14 cellular contexts compared by ENCODE assay signal in the genomic region with DNA sequence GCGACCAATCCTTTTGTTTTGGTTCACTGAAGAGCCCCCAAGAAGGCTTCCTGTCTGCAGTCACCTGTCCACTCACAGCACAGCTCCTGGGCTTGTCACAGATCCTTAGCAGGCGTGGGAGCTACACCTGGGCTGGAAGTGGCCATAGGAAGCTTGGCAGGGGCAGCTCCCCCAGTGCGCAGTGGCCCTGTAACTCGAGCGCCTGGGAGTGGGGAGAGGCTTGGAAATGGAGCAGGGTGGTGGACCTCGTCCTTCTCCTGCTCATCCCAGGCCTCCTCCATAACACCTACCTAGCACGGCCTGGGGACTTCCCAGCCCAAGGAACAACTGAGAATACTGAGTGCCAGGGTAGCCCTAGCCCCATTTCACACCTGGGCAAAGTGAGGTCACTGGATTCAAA. TPM values are rescaled to one million over a fixed set of nuclear protein-coding genes. Genes with fewer than 3 reads are reported as not detected.
DNase-seq lines count a peak whose midpoint lies in the region; ATAC-seq, FAIRE-seq and TF ChIP-seq lines count a peak whose summit lies in the region.
"Had no signal": no experiment of that assay in that cellular context is flagged by ENCODE, and none has a peak within 500 bp of the region (broad histone marks: within the 10 kb centered on the region; RNA-seq: fewer than 3 reads in every experiment).

No MANE protein-coding gene starts in this region.

- BruUV-seq in K562 (replicated peaks; lab: Mats Ljungman, UMichigan), result no TSS peak

- peak; percentile 53 for DNase-seq in right atrium auricular region (ENCODE audit: low spot score)
- DNase-seq in cardiac septum (ENCODE audit: low spot score), result no peak
- no peak for DNase-seq in K562 (ENCODE audit: extremely low read depth in 1 of 4, low spot score in 3 of 4)
- no peak for DNase-seq in lower lobe of right lung
- DNase-seq in colonic mucosa, result no peak
- DNase-seq in EL, result no peak
- DNase-seq in NCI-H1105 (lab: John Stamatoyannopoulos, UW), result no peak
- DNase-seq: SIG-M5 had no signal

- H3K27me3 ChIP-seq in right atrium auricular region (no peaks in the 10 kb centered on the region), K562 (ENCODE audit: control insufficient read depth in 2 of 2, insufficient read depth in 2 of 2, low read length in 2 of 2) (peaks cover 22 to 34% of the 10 kb centered on the region in 2 experiments), lower lobe of right lung (ENCODE audit: low read depth) (no peaks in the 10 kb centered on the region), colonic mucosa (no peaks in the 10 kb centered on the region)

- POLR2A ChIA-PET in K562 (lab: Yijun Ruan, JAX), result interaction anchor here (0.6 to 1.7 kb wide), 5 partner anchors 10 to 85 kb away, joined by 3 to 5 read pairs (median 4); no protein-coding TSS in a partner anchor

- peaks cover 3% of the 10 kb centered on the region; the same call in 1 of the 2 replicates for H4K20me1 ChIP-seq in K562 (replicated peaks; ENCODE audit: control insufficient read depth, insufficient read depth, low read length)

- no peak overlapping the region for H3K27ac ChIP-seq in right atrium auricular region
- no peak overlapping the region for H3K27ac ChIP-seq in K562 (ENCODE audit: extremely low read depth, low read depth, low read length)
- H3K27ac ChIP-seq in lower lobe of right lung, result no peak overlapping the region
- no peak overlapping the region for H3K27ac ChIP-seq in colonic mucosa
- H3K27ac ChIP-seq: HL-60 had no signal

- no peak for TF ChIP-seq RAD21 in K562 (CRISPR knock-in tag; conservative IDR thresholded peaks at IDR 0.05 in 1 of 2, IDR thresholded peaks at IDR 0.05 in 1 of 2)

- H3K9me3 ChIP-seq in right atrium auricular region, result no peaks in the 10 kb centered on the region
- no peaks in the 10 kb centered on the region for H3K9me3 ChIP-seq in K562 (replicated peaks; ENCODE audit: control insufficient read depth, insufficient read depth, low read depth, low read length)
- no peaks in the 10 kb centered on the region for H3K9me3 ChIP-seq in lower lobe of right lung
- no peaks in the 10 kb centered on the region for H3K9me3 ChIP-seq in colonic mucosa

- H2AFZ ChIP-seq in K562 (ENCODE audit: low read depth, low read length), result no peak overlapping the region

- H3K4me3 ChIP-seq in right atrium auricular region, result no peak overlapping the region
- no peak overlapping the region for H3K4me3 ChIP-seq in K562
- H3K4me3 ChIP-seq in lower lobe of right lung, result no peak overlapping the region
- no peak overlapping the region for H3K4me3 ChIP-seq in colonic mucosa
- H3K4me3 ChIP-seq: HAP-1 had no signal

- H3K4me1 ChIP-seq in right atrium auricular region (no peaks in the 10 kb centered on the region), K562 (replicated peaks in 1 of 2; ENCODE audit: control insufficient read depth in 2 of 2, insufficient read depth in 2 of 2, low read length in 2 of 2) (no peaks in the 10 kb centered on the region; a peak in 1 of 5 replicates), lower lobe of right lung (no peaks in the 10 kb centered on the region), colonic mucosa (no peaks in the 10 kb centered on the region)
- H3K4me1 ChIP-seq: HAP-1 had no signal

- WGBS in K562 (ENCODE audit: insufficient coverage, low coverage, missing lambda C conversion rate), result 2% methylated on average over 6 of the region's 7 CpGs

- TF ChIP-seq CTCF in right atrium auricular region (IDR thresholded peaks at IDR 0.05) (no peak), K562 (IDR thresholded peaks at IDR 0.05 in 2 of 3, conservative IDR thresholded peaks at IDR 0.05 in 1 of 3; ENCODE audit: insufficient read depth in 2 of 3, low read depth in 1 of 3, low read length in 3 of 3) (no peak), lower lobe of right lung (IDR thresholded peaks at IDR 0.05) (no peak), colonic mucosa (IDR thresholded peaks at IDR 0.05) (no peak)

- H3K4me2 ChIP-seq in K562 (ENCODE audit: insufficient read depth, low read length), result no peak overlapping the region

- ATAC-seq in K562 (peak; percentile 43), lower lobe of right lung (peak; percentile 11 to 29), HG03108 (IDR thresholded peaks at IDR 0.05; ENCODE audit: unreplicated experiment) (no peak)

- intact Hi-C loops in cardiac septum (cut with DNase I) (loop anchor here (2.0 kb wide), 1 partner anchor 61 kb away; no protein-coding TSS in a partner anchor), K562 (cut with micrococcal nuclease) (loop anchor here (5.0 to 10.0 kb wide), 2 partner anchors 354 to 581 kb away; no protein-coding TSS in a partner anchor), lower lobe of right lung (cut with DNase I) (loop anchor here (10.0 kb wide), 1 partner anchor 61 kb away; a partner anchor contains a TSS), colonic mucosa (cut with DNase I) (loop anchor here (2.0 kb wide), 1 partner anchor 61 kb away; no protein-coding TSS in a partner anchor)

- H3K79me2 ChIP-seq in K562 (ENCODE audit: control insufficient read depth, insufficient read depth, low read length), result no peaks in the 10 kb centered on the region

- no peak for TF ChIP-seq POLR2A in K562 (conservative IDR thresholded peaks at IDR 0.05)

- in situ Hi-C loops in K562 (cut with MboI), result no loop called here

- H3K9ac ChIP-seq in K562 (ENCODE audit: insufficient read depth in 1 of 2, low read depth in 2 of 2, low read length in 2 of 2), result no peak overlapping the region; a peak in 1 of 4 replicates
- no peak overlapping the region for H3K9ac ChIP-seq in colonic mucosa (ENCODE audit: low read depth in 2 of 2, low read length in 2 of 2)

- no peak for FAIRE-seq in K562 (lab: Jason Lieb, UNC)

- TF ChIP-seq EP300 in K562 (IDR thresholded peaks at IDR 0.05; ENCODE audit: low read length), result no peak

- H3K36me3 ChIP-seq in right atrium auricular region, result no peaks in the 10 kb centered on the region
- no peaks in the 10 kb centered on the region for H3K36me3 ChIP-seq in K562 (ENCODE audit: control insufficient read depth, insufficient read depth, low read length)
- no peaks in the 10 kb centered on the region for H3K36me3 ChIP-seq in lower lobe of right lung
- H3K36me3 ChIP-seq in colonic mucosa, result no peaks in the 10 kb centered on the region
- H3K36me3 ChIP-seq: HAP-1 had no signal

- CTCF ChIA-PET in K562 (lab: Yijun Ruan, JAX; ENCODE audit: low intra/inter-chr PET ratio), result interaction anchor here (0.5 to 2.1 kb wide), 5 partner anchors 60 to 99 kb away, joined by 3 to 15 read pairs (median 3); no protein-coding TSS in a partner anchor

- no peaks in the 10 kb centered on the region for H3K9me1 ChIP-seq in K562 (ENCODE audit: control insufficient read depth, insufficient read depth, low read length)

RNA-seq across cellular contexts. Expression of a gene that starts 16.0 kb away (rescaled TPM):
- not detected for total RNA-seq in right atrium auricular region
- not detected for total RNA-seq in cardiac septum
- total RNA-seq in K562 (2011; cell fraction: chromatin; rRNA removed; ENCODE audit: low replicate concordance), result not detected in 2 replicates
- not detected in 2 replicates for total RNA-seq in K562 (2011; cell fraction: nucleolus; rRNA removed)
- total RNA-seq in K562 (2011; cell fraction: nucleoplasm; rRNA removed), result not detected in 2 replicates
- total RNA-seq in K562 (2014; rRNA removed), result not detected in 2 replicates
- not detected in 2 replicates for total RNA-seq in K562 (2014; rRNA removed; fragmentation: Illumina TruSeq; extraction: Trizol)
- total RNA-seq in K562 (2015; rRNA removed; fragmentation: Illumina TruSeq; extraction: Trizol), result not detected in 2 replicates
- not detected in 2 replicates for total RNA-seq in K562 (2021)
- polyA plus RNA-seq in K562 (2011; rRNA removed), result not detected in 2 replicates
- polyA plus RNA-seq in K562 (2011; cell fraction: cytosol; rRNA removed), result not detected in 2 replicates
- polyA plus RNA-seq in K562 (2011; cell fraction: nucleus; rRNA removed), result not detected in 2 replicates
- not detected in 2 replicates for polyA plus RNA-seq in K562 (2012)
- polyA plus RNA-seq in K562 (2014; fragmentation: Illumina TruSeq; extraction: Trizol), result not detected in 2 replicates
- polyA plus RNA-seq in K562 (2014; fragmentation: Nextera tagmentation; extraction: Ambion mirVana), result not detected
- polyA plus RNA-seq in K562 (2014; rRNA removed), result not detected in 2 replicates
- not detected in 2 replicates for polyA minus RNA-seq in K562 (2011; rRNA and poly(A)+ RNA removed)
- not detected in 2 replicates for polyA minus RNA-seq in K562 (2011; cell fraction: cytosol; rRNA and poly(A)+ RNA removed)
- not detected in 2 replicates for polyA minus RNA-seq in K562 (2011; cell fraction: nucleus; rRNA and poly(A)+ RNA removed)
- total RNA-seq in lower lobe of right lung, result not detected
- total RNA-seq in colonic mucosa, result not detected
- total RNA-seq: G401, M059J had no signal
- polyA plus RNA-seq: CD14-positive monocyte had no signal

RNA-seq across cellular contexts. Expression of a gene that starts 19.3 kb away (rescaled TPM):
- total RNA-seq in right atrium auricular region (under 1 TPM in 1 of 2 donors, not detected in 1; 0.15 TPM), cardiac septum (not detected), K562 (2014; rRNA removed) (not detected in 2 replicates), K562 (2014; rRNA removed; fragmentation: Illumina TruSeq; extraction: Trizol) (not detected in 2 replicates), K562 (2015; rRNA removed; fragmentation: Illumina TruSeq; extraction: Trizol) (0.07 and 0.15 TPM in 2 replicates), K562 (2021) (not detected in 2 replicates), lower lobe of right lung (0.32 TPM), colonic mucosa (not detected)
- 0.12 TPM in 1 of 2 replicates, not detected in the other for total RNA-seq in K562 (2011; cell fraction: chromatin; rRNA removed; ENCODE audit: low replicate concordance)
- not detected in 2 replicates for total RNA-seq in K562 (2011; cell fraction: nucleolus; rRNA removed)
- not detected in 2 replicates for total RNA-seq in K562 (2011; cell fraction: nucleoplasm; rRNA removed)
- polyA plus RNA-seq in K562 (2011; rRNA removed) (0.07 TPM in 1 of 2 replicates, not detected in the other), K562 (2014; fragmentation: Illumina TruSeq; extraction: Trizol) (not detected in 2 replicates), K562 (2014; fragmentation: Nextera tagmentation; extraction: Ambion mirVana) (under 1 TPM; 0.03 to 0.10 TPM), K562 (2014; rRNA removed) (not detected in 2 replicates)
- 0.12 and 0.15 TPM in 2 replicates for polyA plus RNA-seq in K562 (2011; cell fraction: cytosol; rRNA removed)
- 0.06 and 0.07 TPM in 2 replicates for polyA plus RNA-seq in K562 (2011; cell fraction: nucleus; rRNA removed)
- polyA plus RNA-seq in K562 (2012), result 0.03 TPM in 1 of 2 replicates, not detected in the other
- not detected in 2 replicates for polyA minus RNA-seq in K562 (2011; rRNA and poly(A)+ RNA removed)
- not detected in 2 replicates for polyA minus RNA-seq in K562 (2011; cell fraction: cytosol; rRNA and poly(A)+ RNA removed)
- 0.22 TPM in 1 of 2 replicates, not detected in the other for polyA minus RNA-seq in K562 (2011; cell fraction: nucleus; rRNA and poly(A)+ RNA removed)
- total RNA-seq: G401, M059J had no signal
- polyA plus RNA-seq: CD14-positive monocyte had no signal

RNA-seq across cellular contexts. Expression of a gene that starts 44.3 kb away (rescaled TPM):
- total RNA-seq in right atrium auricular region (1 to 10 TPM; 4.4 to 8.6 TPM), cardiac septum (6.4 TPM), K562 (2014; rRNA removed) (7.8 and 11.8 TPM in 2 replicates), K562 (2014; rRNA removed; fragmentation: Illumina TruSeq; extraction: Trizol) (16.5 and 18.6 TPM in 2 replicates), K562 (2015; rRNA removed; fragmentation: Illumina TruSeq; extraction: Trizol) (19.6 and 21.8 TPM in 2 replicates), K562 (2021) (15.2 and 16.0 TPM in 2 replicates), lower lobe of right lung (6.9 TPM), colonic mucosa (1 to 10 TPM; 7.7 to 8.3 TPM)
- total RNA-seq in K562 (2011; cell fraction: chromatin; rRNA removed; ENCODE audit: low replicate concordance), result 25.3 and 38.0 TPM in 2 replicates
- 27.9 and 30.5 TPM in 2 replicates for total RNA-seq in K562 (2011; cell fraction: nucleolus; rRNA removed)
- 25.0 and 31.9 TPM in 2 replicates for total RNA-seq in K562 (2011; cell fraction: nucleoplasm; rRNA removed)
- polyA plus RNA-seq in K562 (2011; rRNA removed) (14.9 and 22.3 TPM in 2 replicates), K562 (2014; fragmentation: Illumina TruSeq; extraction: Trizol) (15.3 and 18.2 TPM in 2 replicates), K562 (2014; fragmentation: Nextera tagmentation; extraction: Ambion mirVana) (1 to 10 TPM; 2.5 to 2.9 TPM), K562 (2014; rRNA removed) (12.7 and 14.2 TPM in 2 replicates)
- polyA plus RNA-seq in K562 (2011; cell fraction: cytosol; rRNA removed), result 10.0 and 10.4 TPM in 2 replicates
- polyA plus RNA-seq in K562 (2011; cell fraction: nucleus; rRNA removed), result 10.6 and 12.0 TPM in 2 replicates
- 8.2 and 11.1 TPM in 2 replicates for polyA plus RNA-seq in K562 (2012)
- 36.0 and 43.0 TPM in 2 replicates for polyA minus RNA-seq in K562 (2011; rRNA and poly(A)+ RNA removed)
- 8.3 and 13.5 TPM in 2 replicates for polyA minus RNA-seq in K562 (2011; cell fraction: cytosol; rRNA and poly(A)+ RNA removed)
- 18.3 and 36.4 TPM in 2 replicates for polyA minus RNA-seq in K562 (2011; cell fraction: nucleus; rRNA and poly(A)+ RNA removed)
- total RNA-seq: G401 had no signal
